In the genomic region with DNA sequence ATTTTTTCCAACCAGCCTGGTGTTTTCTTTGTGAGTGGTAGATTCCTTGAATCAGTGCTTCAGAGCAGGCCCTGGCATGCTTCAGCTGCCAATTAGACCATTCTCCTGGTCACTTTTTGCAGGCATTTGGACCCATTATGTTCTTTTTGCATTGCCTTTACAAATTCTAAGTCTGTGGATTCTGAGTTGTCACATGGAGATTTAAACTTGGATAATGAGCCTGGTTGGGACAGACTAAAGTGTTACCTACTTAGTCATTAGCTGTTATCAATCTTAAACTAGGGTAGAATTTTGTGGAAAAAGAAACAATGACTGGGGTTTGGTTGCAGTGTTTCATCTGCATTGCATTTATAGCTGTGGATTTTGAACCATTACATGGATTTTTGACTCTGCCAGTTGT, we compare ENCODE assay signal across 21 cellular contexts. TPM values are rescaled to one million over a fixed set of nuclear protein-coding genes. Genes with fewer than 3 reads are reported as not detected.
DNase-seq lines count a peak whose midpoint lies in the region; TF ChIP-seq lines count a peak whose summit lies in the region.
"Had no signal": no experiment of that assay in that cellular context is flagged by ENCODE, and none has a peak within 500 bp of the region (broad histone marks: within the 10 kb centered on the region; RNA-seq: fewer than 3 reads in every experiment).

No MANE protein-coding gene starts in this region.

- POLR2A ChIA-PET in Caco-2 (lab: Charles Lee): no interaction called here

- H3K36me3 Mint-ChIP-seq in neural crest cell (ENCODE audit: low read depth) (peaks cover 8% of the 10 kb centered on the region), Caco-2 (ENCODE audit: insufficient read depth, unreplicated experiment) (no peaks in the 10 kb centered on the region)

- H4K20me1 ChIP-seq in Karpas-422 (ENCODE audit: insufficient read depth, low read depth, low read length): no peaks in the 10 kb centered on the region

- H3K79me2 ChIP-seq in Karpas-422 (ENCODE audit: low read length): no peaks in the 10 kb centered on the region

- TF ChIP-seq POLR2A in esophagus muscularis mucosa (IDR thresholded peaks at IDR 0.05; ENCODE audit: low read depth): no peak

- H3K27me3 ChIP-seq in Karpas-422 (ENCODE audit: low read length) (no peaks in the 10 kb centered on the region), esophagus muscularis mucosa (no peaks in the 10 kb centered on the region), Caco-2 (replicated peaks; ENCODE audit: control insufficient read depth, insufficient read depth, low read length) (no peaks in the 10 kb centered on the region)

- H3K27ac Mint-ChIP-seq in neural crest cell (ENCODE audit: unreplicated experiment): peak overlapping the region; percentile 72
- no peak overlapping the region for H3K27ac Mint-ChIP-seq in Caco-2 (ENCODE audit: unreplicated experiment)
- H3K27ac Mint-ChIP-seq: HFFc6 had no signal

- H3K4me3 ChIP-seq in Karpas-422 (ENCODE audit: low read length): no peak overlapping the region
- no peak overlapping the region for H3K4me3 ChIP-seq in esophagus muscularis mucosa
- no peak overlapping the region for H3K4me3 ChIP-seq in Caco-2 (ENCODE audit: low read depth, low read length)

- no peak overlapping the region for H3K4me2 ChIP-seq in Karpas-422 (ENCODE audit: low read depth, low read length, poor library complexity, severe bottlenecking)

- H3K9me3 ChIP-seq in Karpas-422 (ENCODE audit: low read length) (no peaks in the 10 kb centered on the region), esophagus muscularis mucosa (no peaks in the 10 kb centered on the region), Caco-2 (no peaks in the 10 kb centered on the region)

- H3K4me1 Mint-ChIP-seq in neural crest cell: peaks cover 67% of the 10 kb centered on the region
- H3K4me1 Mint-ChIP-seq in Caco-2 (ENCODE audit: low read depth, unreplicated experiment): no peaks in the 10 kb centered on the region

- CTCF ChIA-PET in Caco-2 (lab: Charles Lee): interaction anchor here (0.5 kb wide), 1 partner anchor 83 kb away, joined by 8 read pairs; no protein-coding TSS in a partner anchor

- H3K4me1 ChIP-seq in Karpas-422 (ENCODE audit: low read length) (no peaks in the 10 kb centered on the region), esophagus muscularis mucosa (peaks cover 0 to 57% (median 51%) of the 10 kb centered on the region in 4 donors), Caco-2 (no peaks in the 10 kb centered on the region; the same call in 1 of the 2 replicates)

- H3K4me3 Mint-ChIP-seq in neural crest cell (no peak overlapping the region), Caco-2 (ENCODE audit: unreplicated experiment) (no peak overlapping the region)
- H3K4me3 Mint-ChIP-seq: HFFc6 had no signal

- DNase-seq in Karpas-422: peak; percentile 20
- DNase-seq in amniotic epithelial cell (ENCODE audit: low read depth): peak; percentile 53
- peak; percentile 14 for DNase-seq in esophagus muscularis mucosa (ENCODE audit: extremely low spot score)
- no peak for DNase-seq in neural crest cell (ENCODE audit: low read depth, low spot score)
- no peak for DNase-seq in middle frontal gyrus (ENCODE audit: extremely low spot score, low spot score)
- DNase-seq in A172 (ENCODE audit: low spot score): no peak
- no peak for DNase-seq in SIG-M5 treated with dmso at 0.1 percent for 504 hours (lab: John Stamatoyannopoulos, UW; ENCODE audit: unreplicated experiment)
- DNase-seq in Caco-2: no peak
- DNase-seq: ACHN, DMS79, HFFc6, KBM-7, NCI-H1417, NCI-H187, NCI-H226, NCI-H524, NCI-H82, PC-3, RPMI8226, SIG-M5 had no signal

- H3K27me3 Mint-ChIP-seq in neural crest cell (ENCODE audit: low read depth) (no peaks in the 10 kb centered on the region), Caco-2 (ENCODE audit: insufficient read depth, unreplicated experiment) (no peaks in the 10 kb centered on the region)

- BruUV-seq in Caco-2 (replicated peaks; lab: Mats Ljungman, UMichigan): no TSS peak

- H2AFZ ChIP-seq in Karpas-422 (ENCODE audit: low read length): no peak overlapping the region

- H3K27ac ChIP-seq in Karpas-422 (ENCODE audit: low read length) (no peak overlapping the region), esophagus muscularis mucosa (replicated peaks in 1 of 4) (no peak overlapping the region)
- H3K27ac ChIP-seq: C4-2B had no signal

- TF ChIP-seq EP300 in esophagus muscularis mucosa (IDR thresholded peaks at IDR 0.05): no peak

- no peaks in the 10 kb centered on the region for H3K9me2 ChIP-seq in Karpas-422 (replicated peaks; ENCODE audit: insufficient read depth, low read length)

- intact Hi-C loops in esophagus muscularis mucosa (cut with DNase I) (no loop called here), Caco-2 (cut with micrococcal nuclease; ENCODE audit: unreplicated experiment) (no loop called here)

- H3K9me3 Mint-ChIP-seq in neural crest cell: no peaks in the 10 kb centered on the region
- no peaks in the 10 kb centered on the region for H3K9me3 Mint-ChIP-seq in Caco-2 (ENCODE audit: unreplicated experiment)

- H3K36me3 ChIP-seq in Karpas-422 (ENCODE audit: insufficient read depth, low read length): no peaks in the 10 kb centered on the region
- H3K36me3 ChIP-seq in esophagus muscularis mucosa: no peaks in the 10 kb centered on the region
- H3K36me3 ChIP-seq in Caco-2 (ENCODE audit: control insufficient read depth, insufficient read depth, low read length): no peaks in the 10 kb centered on the region

- TF ChIP-seq CTCF in esophagus muscularis mucosa (IDR thresholded peaks at IDR 0.05): no peak
- no peak for TF ChIP-seq CTCF in neural crest cell (conservative IDR thresholded peaks at IDR 0.05)
- no peak for TF ChIP-seq CTCF in Caco-2 (IDR thresholded peaks at IDR 0.05; ENCODE audit: insufficient read depth in 1 of 2, low read depth in 1 of 2, low read length in 1 of 2, severe bottlenecking in 1 of 2, unreplicated experiment in 1 of 2)

- H3K9ac ChIP-seq in Karpas-422 (ENCODE audit: low read length): no peak overlapping the region

RNA-seq across cellular contexts. Expression of a gene that starts 40.6 kb away (rescaled TPM):
- not detected in 2 replicates for total RNA-seq in Karpas-422 (2014; rRNA removed; shearing (Covaris generic); ENCODE audit: low replicate concordance)
- total RNA-seq in esophagus muscularis mucosa (100 to 1,000 TPM; 124 to 158 (median 132) TPM), neural crest cell (17.4 and 19.3 TPM in 2 replicates), Caco-2 (2022) (19.3 and 20.8 TPM in 2 replicates)
- total RNA-seq in A172 (2014; rRNA removed; shearing (Covaris generic)): 7.4 and 7.7 TPM in 2 replicates

Comparison
In these comparisons a context has a peak if more than half of its experiments do, and no peak if none do; other contexts are left out.
1. DNase-seq: peak in Karpas-422 (single experiment), amniotic epithelial cell (single experiment) and esophagus muscularis mucosa (single experiment); none in neural crest cell (single experiment), middle frontal gyrus (single experiment), A172 (single experiment), SIG-M5 treated with dmso at 0.1 percent for 504 hours (single experiment) and Caco-2 (0 of 2).